14 cellular contexts compared by ENCODE assay signal in the genomic region with DNA sequence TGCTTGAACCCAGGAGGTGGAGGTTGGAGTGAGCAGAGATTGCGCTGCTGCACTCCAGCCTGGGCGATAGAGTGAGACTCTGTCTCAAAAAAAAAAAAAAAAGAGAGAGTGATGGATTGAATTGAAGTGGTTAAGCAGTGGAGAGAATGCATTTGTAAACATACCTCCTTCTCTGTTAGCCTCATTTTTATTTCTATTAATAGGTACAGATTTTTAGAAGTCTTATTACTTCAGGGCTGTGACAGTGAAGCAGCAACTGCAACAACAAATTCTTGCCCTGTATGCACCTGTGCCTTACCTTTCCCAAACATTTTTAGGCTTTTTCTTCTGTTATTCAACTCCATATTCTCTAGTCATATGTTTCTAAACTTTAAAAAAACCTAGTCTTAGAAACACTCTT. TPM values are rescaled to one million over a fixed set of nuclear protein-coding genes. Genes with fewer than 3 reads are reported as not detected.
DNase-seq lines count a peak whose midpoint lies in the region; ATAC-seq and TF ChIP-seq lines count a peak whose summit lies in the region.
"Had no signal": no experiment of that assay in that cellular context is flagged by ENCODE, and none has a peak within 500 bp of the region (broad histone marks: within the 10 kb centered on the region; RNA-seq: fewer than 3 reads in every experiment).

No MANE protein-coding gene starts in this region.

- H3K36me3 Mint-ChIP-seq in GM23338 (ENCODE audit: low read depth) = peaks cover 19% of the 10 kb centered on the region; the same call in 2 of the 3 replicates
- peaks cover 2% of the 10 kb centered on the region for H3K36me3 Mint-ChIP-seq in chondrocyte (ENCODE audit: low read depth)

- H2BK120ac ChIP-seq in trophoblast cell (ENCODE audit: insufficient read depth, low read length, poor library complexity) = no peak overlapping the region

- H3K9me2 ChIP-seq in GM23338 (ENCODE audit: insufficient read depth) = no peaks in the 10 kb centered on the region

- H3K27me3 ChIP-seq in GM23338 (ENCODE audit: insufficient read depth) = no peaks in the 10 kb centered on the region
- H3K27me3 ChIP-seq in trophoblast cell (ENCODE audit: insufficient read depth, low read length) = no peaks in the 10 kb centered on the region
- H3K27me3 ChIP-seq in Peyer's patch = no peaks in the 10 kb centered on the region

- DNase-seq in GM23338 (ENCODE audit: low spot score) (no peak), chondrocyte (ENCODE audit: low spot score) (no peak), trophoblast cell (no peak), nucleus accumbens (lab: John Stamatoyannopoulos, UW) (no peak), Peyer's patch (no peak)
- DNase-seq: ACHN; AML-193; Calu3; CD4-positive, alpha-beta T cell; DMS79 treated with DMSO at 0.1 percent for 48 hours; GF-D8 had no signal

- H3K27ac ChIP-seq in GM23338 (ENCODE audit: low read depth) = no peak overlapping the region
- no peak overlapping the region for H3K27ac ChIP-seq in trophoblast cell (ENCODE audit: low read depth, low read length)
- H3K27ac ChIP-seq in Peyer's patch = no peak overlapping the region
- H3K27ac ChIP-seq: C4-2B had no signal

- WGBS in trophoblast cell (ENCODE audit: extremely low coverage, insufficient coverage, insufficient read length) = no CpG with 5 or more reads among the region's 2 CpGs

- H3F3A ChIP-seq in GM23338 (replicated peaks; ENCODE audit: low read depth) = no peaks in the 10 kb centered on the region

- no peak for TF ChIP-seq POLR2A in Peyer's patch (IDR thresholded peaks at IDR 0.05)

- H3K9me3 Mint-ChIP-seq in GM23338 = no peaks in the 10 kb centered on the region
- no peaks in the 10 kb centered on the region for H3K9me3 Mint-ChIP-seq in chondrocyte (ENCODE audit: low read depth)
- H3K9me3 Mint-ChIP-seq: CD4-positive, alpha-beta T cell had no signal

- no peak overlapping the region for H2AK5ac ChIP-seq in trophoblast cell (ENCODE audit: low read length)

- H4K20me1 ChIP-seq in GM23338 (replicated peaks; ENCODE audit: insufficient read depth) = peaks cover 25% of the 10 kb centered on the region; the same call in 1 of the 2 replicates

- ATAC-seq in GM23338 (no peak), HG03108 (IDR thresholded peaks at IDR 0.05; ENCODE audit: unreplicated experiment) (no peak)

- H3K23ac ChIP-seq in trophoblast cell (ENCODE audit: low read length) = no peak overlapping the region

- TF ChIP-seq CTCF in GM23338 (conservative IDR thresholded peaks at IDR 0.05; ENCODE audit: low read depth in 2 of 2) = no peak
- no peak for TF ChIP-seq CTCF in chondrocyte (IDR thresholded peaks at IDR 0.05)
- no peak for TF ChIP-seq CTCF in Peyer's patch (IDR thresholded peaks at IDR 0.05)

- H3K79me2 ChIP-seq in GM23338 (replicated peaks; ENCODE audit: insufficient read depth) (peaks cover 88% of the 10 kb centered on the region), trophoblast cell (ENCODE audit: control insufficient read depth, insufficient read depth, low read length, poor library complexity) (peaks cover 3% of the 10 kb centered on the region)

- H3K9ac ChIP-seq in trophoblast cell (ENCODE audit: low read length) = no peak overlapping the region

- H4K8ac ChIP-seq in trophoblast cell (ENCODE audit: low read depth, low read length) = no peak overlapping the region

- no peak overlapping the region for H4K12ac ChIP-seq in trophoblast cell (ENCODE audit: low read depth, low read length)

- H3K14ac ChIP-seq in trophoblast cell (ENCODE audit: low read length) = no peak overlapping the region

- peak overlapping the region; percentile 46 for H3K27ac Mint-ChIP-seq in GM23338
- peak overlapping the region; percentile 63 for H3K27ac Mint-ChIP-seq in chondrocyte (ENCODE audit: unreplicated experiment)
- H3K27ac Mint-ChIP-seq: CD4-positive, alpha-beta T cell had no signal

- H3K4me3 ChIP-seq in GM23338 (no peak overlapping the region), trophoblast cell (ENCODE audit: low read depth, low read length) (no peak overlapping the region), Peyer's patch (no peak overlapping the region)
- H3K4me3 ChIP-seq: HAP-1 had no signal

- peaks cover 32% of the 10 kb centered on the region for H3K4me1 Mint-ChIP-seq in GM23338
- peaks cover 46% of the 10 kb centered on the region for H3K4me1 Mint-ChIP-seq in chondrocyte (ENCODE audit: low read depth)

- no peak overlapping the region for H2BK5ac ChIP-seq in trophoblast cell (ENCODE audit: low read depth, low read length, poor library complexity)

- H3K79me1 ChIP-seq in trophoblast cell (ENCODE audit: low read length) = no peaks in the 10 kb centered on the region

- H3K4me3 Mint-ChIP-seq in GM23338 = no peak overlapping the region
- no peak overlapping the region for H3K4me3 Mint-ChIP-seq in chondrocyte (ENCODE audit: unreplicated experiment)
- H3K4me3 Mint-ChIP-seq: CD4-positive, alpha-beta T cell had no signal

- H3K4me2 ChIP-seq in GM23338 = peak overlapping the region; percentile 33; the same call in 1 of the 2 replicates
- no peak overlapping the region for H3K4me2 ChIP-seq in trophoblast cell (ENCODE audit: low read length)

- no peak overlapping the region for H3K18ac ChIP-seq in trophoblast cell (ENCODE audit: low read length)

- no peak overlapping the region for H2BK12ac ChIP-seq in trophoblast cell (ENCODE audit: low read length)

- H3K36me3 ChIP-seq in GM23338 (ENCODE audit: insufficient read depth) (no peaks in the 10 kb centered on the region), trophoblast cell (ENCODE audit: control insufficient read depth in 1 of 2, insufficient read depth in 2 of 2, low read length in 2 of 2) (peaks cover 2 to 8% of the 10 kb centered on the region in 2 experiments), Peyer's patch (peaks cover 0 to 6% (median 0%) of the 10 kb centered on the region in 3 donors)

- H3K27me3 Mint-ChIP-seq in GM23338 (ENCODE audit: insufficient read depth, low read depth, poor library complexity) = peaks cover 8% of the 10 kb centered on the region
- H3K27me3 Mint-ChIP-seq in chondrocyte (ENCODE audit: low read depth) = no peaks in the 10 kb centered on the region
- H3K27me3 Mint-ChIP-seq: CD4-positive, alpha-beta T cell had no signal

- no peaks in the 10 kb centered on the region for H3K9me3 ChIP-seq in trophoblast cell (ENCODE audit: insufficient read depth, low read depth, low read length)
- H3K9me3 ChIP-seq in Peyer's patch = no peaks in the 10 kb centered on the region
- H3K9me3 ChIP-seq: HAP-1 had no signal

- H2AFZ ChIP-seq in GM23338 = no peak overlapping the region
- no peak overlapping the region for H2AFZ ChIP-seq in trophoblast cell (ENCODE audit: insufficient read depth, low read length, poor library complexity)

- no peak overlapping the region for H4K91ac ChIP-seq in trophoblast cell (ENCODE audit: low read depth, low read length)

- peaks cover 16% of the 10 kb centered on the region for H3K4me1 ChIP-seq in GM23338 (ENCODE audit: insufficient read depth)
- no peaks in the 10 kb centered on the region for H3K4me1 ChIP-seq in trophoblast cell (ENCODE audit: control insufficient read depth in 1 of 2, insufficient read depth in 2 of 2, low read length in 2 of 2)
- H3K4me1 ChIP-seq in Peyer's patch = peaks cover 0 to 4% (median 0%) of the 10 kb centered on the region in 4 donors

- peak overlapping the region; percentile 69 for H3K4ac ChIP-seq in trophoblast cell (ENCODE audit: low read depth, low read length)

TF ChIP-seq in GM23338, 12 proteins besides CTCF, POLR2A, EP300 and RAD21:
- TF ChIP-seq, protein P1, sequence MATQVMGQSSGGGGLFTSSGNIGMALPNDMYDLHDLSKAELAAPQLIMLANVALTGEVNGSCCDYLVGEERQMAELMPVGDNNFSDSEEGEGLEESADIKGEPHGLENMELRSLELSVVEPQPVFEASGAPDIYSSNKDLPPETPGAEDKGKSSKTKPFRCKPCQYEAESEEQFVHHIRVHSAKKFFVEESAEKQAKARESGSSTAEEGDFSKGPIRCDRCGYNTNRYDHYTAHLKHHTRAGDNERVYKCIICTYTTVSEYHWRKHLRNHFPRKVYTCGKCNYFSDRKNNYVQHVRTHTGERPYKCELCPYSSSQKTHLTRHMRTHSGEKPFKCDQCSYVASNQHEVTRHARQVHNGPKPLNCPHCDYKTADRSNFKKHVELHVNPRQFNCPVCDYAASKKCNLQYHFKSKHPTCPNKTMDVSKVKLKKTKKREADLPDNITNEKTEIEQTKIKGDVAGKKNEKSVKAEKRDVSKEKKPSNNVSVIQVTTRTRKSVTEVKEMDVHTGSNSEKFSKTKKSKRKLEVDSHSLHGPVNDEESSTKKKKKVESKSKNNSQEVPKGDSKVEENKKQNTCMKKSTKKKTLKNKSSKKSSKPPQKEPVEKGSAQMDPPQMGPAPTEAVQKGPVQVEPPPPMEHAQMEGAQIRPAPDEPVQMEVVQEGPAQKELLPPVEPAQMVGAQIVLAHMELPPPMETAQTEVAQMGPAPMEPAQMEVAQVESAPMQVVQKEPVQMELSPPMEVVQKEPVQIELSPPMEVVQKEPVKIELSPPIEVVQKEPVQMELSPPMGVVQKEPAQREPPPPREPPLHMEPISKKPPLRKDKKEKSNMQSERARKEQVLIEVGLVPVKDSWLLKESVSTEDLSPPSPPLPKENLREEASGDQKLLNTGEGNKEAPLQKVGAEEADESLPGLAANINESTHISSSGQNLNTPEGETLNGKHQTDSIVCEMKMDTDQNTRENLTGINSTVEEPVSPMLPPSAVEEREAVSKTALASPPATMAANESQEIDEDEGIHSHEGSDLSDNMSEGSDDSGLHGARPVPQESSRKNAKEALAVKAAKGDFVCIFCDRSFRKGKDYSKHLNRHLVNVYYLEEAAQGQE (IDR thresholded peaks at IDR 0.05; ENCODE audit: unreplicated experiment) = no peak
- no peak for TF ChIP-seq STAT1 (IDR thresholded peaks at IDR 0.05; ENCODE audit: unreplicated experiment)
- TF ChIP-seq CREB1 (CRISPR knock-in tag; IDR thresholded peaks at IDR 0.05; ENCODE audit: low read depth) = no peak
- TF ChIP-seq ZNF114 (CRISPR knock-in tag; IDR thresholded peaks at IDR 0.05) = no peak
- TF ChIP-seq EZH2 (IDR thresholded peaks at IDR 0.05; ENCODE audit: low read depth, unreplicated experiment) = no peak
- no peak for TF ChIP-seq EZH2phosphoT487 (IDR thresholded peaks at IDR 0.05; ENCODE audit: unreplicated experiment)

RNA-seq across cellular contexts. Expression of a gene that starts 55.5 kb away (rescaled TPM):
- total RNA-seq in GM23338 (2014; rRNA removed; shearing (Covaris generic)) = 102 and 116 TPM in 2 replicates
- 119 and 143 TPM in 2 replicates for polyA plus RNA-seq in GM23338 (2016; fragmentation: Nextera tagmentation; extraction: Ambion mirVana)
- 148 to 162 TPM (median 153 TPM) in 3 replicates for total RNA-seq in chondrocyte
- 138 and 141 TPM in 2 replicates for polyA plus RNA-seq in trophoblast cell (2013)
- 10 to 100 TPM; 61.9 to 95.6 (median 85.1) TPM for total RNA-seq in Peyer's patch
